In genomic region chr5:1479581-1480188, GRCh38 we compare ENCODE assay signal across 8 cellular contexts. TPM values are rescaled to one million over a fixed set of nuclear protein-coding genes. Genes with fewer than 3 reads are reported as not detected.
DNase-seq lines count a peak whose midpoint lies in the region; ATAC-seq and TF ChIP-seq lines count a peak whose summit lies in the region.

No MANE protein-coding gene starts in this region.

- H3K9me3 ChIP-seq in lung (ENCODE audit: control insufficient read depth in 2 of 2, insufficient read depth in 1 of 2, low read length in 1 of 2) (no peaks in the 10 kb centered on the region), thoracic aorta (no peaks in the 10 kb centered on the region)

- no peak overlapping the region for H3K4me3 Mint-ChIP-seq in chondrocyte (ENCODE audit: unreplicated experiment)

- H3K27ac ChIP-seq in lung (ENCODE audit: low read depth in 1 of 2, low read length in 1 of 2) (peak overlapping the region in 1 of 2 donors; percentile 75), thoracic aorta (no peak overlapping the region)

- 30 to 48% methylated on average over 20 to 21 of the region's 21 CpGs for WGBS in lung, 2 donors

- H3K27me3 ChIP-seq in lung (ENCODE audit: control insufficient read depth, insufficient read depth) (no peaks in the 10 kb centered on the region), thoracic aorta (replicated peaks; ENCODE audit: insufficient read depth) (no peaks in the 10 kb centered on the region)

- DNase-seq in AG10803 (ENCODE audit: low read depth) (peak; percentile 85), SW480 (ENCODE audit: low spot score) (peak; percentile 17), chondrocyte (ENCODE audit: low spot score) (no peak), lung (ENCODE audit: low spot score) (no peak), thoracic aorta (ENCODE audit: low spot score) (no peak)

- no peaks in the 10 kb centered on the region for H3K4me1 Mint-ChIP-seq in chondrocyte (ENCODE audit: low read depth)

- H3K4me1 ChIP-seq in lung (ENCODE audit: control insufficient read depth in 2 of 2, insufficient read depth in 2 of 2, low read length in 2 of 2) = peaks cover 0 to 3% of the 10 kb centered on the region in 2 donors
- H3K4me1 ChIP-seq in thoracic aorta (ENCODE audit: control insufficient read depth in 1 of 2, low read depth in 2 of 2) = no peaks in the 10 kb centered on the region

- no peaks in the 10 kb centered on the region for H3K9me3 Mint-ChIP-seq in chondrocyte (ENCODE audit: low read depth)

- no peak overlapping the region for H3K27ac Mint-ChIP-seq in chondrocyte (ENCODE audit: unreplicated experiment)

- no peaks in the 10 kb centered on the region for H3K27me3 Mint-ChIP-seq in chondrocyte (ENCODE audit: low read depth)

- TF ChIP-seq CTCF in AG10803 (conservative IDR thresholded peaks at IDR 0.05; ENCODE audit: low read length) = peak; percentile 81
- peak; percentile 86 for TF ChIP-seq CTCF in chondrocyte (IDR thresholded peaks at IDR 0.05)
- TF ChIP-seq CTCF in lung (IDR thresholded peaks at IDR 0.05; ENCODE audit: control extremely low read depth, extremely low read depth) = peak; percentile 7
- peak; percentile 70 for TF ChIP-seq CTCF in thoracic aorta (IDR thresholded peaks at IDR 0.05)

- H3K36me3 ChIP-seq in lung (ENCODE audit: control insufficient read depth in 2 of 2, insufficient read depth in 2 of 2, low read length in 2 of 2) (peaks cover 0 to 56% of the 10 kb centered on the region in 2 donors), thoracic aorta (peaks cover 19% of the 10 kb centered on the region)

- ATAC-seq in GM19468 (IDR thresholded peaks at IDR 0.05; ENCODE audit: extremely low read depth, unreplicated experiment) = peak; percentile 27
- ATAC-seq in lung (ENCODE audit: insufficient read depth, low FRiP score) = peak; percentile 50
- ATAC-seq in thoracic aorta (ENCODE audit: insufficient number of reproducible peaks, low FRiP score, low read depth) = no peak
- ATAC-seq in HG03565 (IDR thresholded peaks at IDR 0.05; ENCODE audit: unreplicated experiment) = no peak
- no peak for ATAC-seq in GM19328 (IDR thresholded peaks at IDR 0.05; ENCODE audit: unreplicated experiment)

- H3K36me3 Mint-ChIP-seq in chondrocyte (ENCODE audit: low read depth) = peaks cover 16% of the 10 kb centered on the region

- H3K4me3 ChIP-seq in AG10803 (ENCODE audit: low read length) = no peak overlapping the region
- H3K4me3 ChIP-seq in lung = no peak overlapping the region
- H3K4me3 ChIP-seq in thoracic aorta = no peak overlapping the region

RNA-seq across cellular contexts. Expression of gene SLC6A3, which starts 34.4 kb away (rescaled TPM):
- not detected in 3 replicates for total RNA-seq in chondrocyte
- total RNA-seq in lung = under 1 TPM; 0.85 to 0.95 TPM
- 1 to 10 TPM in 1 of 2 donors, under 1 TPM in 1; 0.30 to 1.1 TPM for polyA plus RNA-seq in lung
- total RNA-seq in thoracic aorta = under 1 TPM in 1 of 2 donors, not detected in 1; 0.14 TPM

RNA-seq across cellular contexts. Expression of gene LPCAT1, which starts 44.1 kb away (rescaled TPM):
- total RNA-seq in chondrocyte (39.9 to 49.4 TPM (median 46.4 TPM) in 3 replicates), lung (100 to 1,000 TPM; 320 to 565 TPM), thoracic aorta (10 to 100 TPM; 53.9 to 54.6 TPM)
- 100 to 1,000 TPM; 198 to 669 TPM for polyA plus RNA-seq in lung

Comparison
In these comparisons a context has a peak if more than half of its experiments do, and no peak if none do; other contexts are left out.
1. DNase-seq: peak in AG10803 (single experiment) and SW480 (single experiment); none in chondrocyte (single experiment), lung (single experiment) and thoracic aorta (single experiment).
2. CTCF ChIP-seq: peak in every context shown above with its lines; median percentile 86 in chondrocyte; 81 in AG10803; 70 in thoracic aorta; 7 in lung.
3. ATAC-seq: peak in GM19468 (single experiment) and lung (single experiment); none in thoracic aorta (single experiment), HG03565 (single experiment) and GM19328 (single experiment).